In the genomic region with DNA sequence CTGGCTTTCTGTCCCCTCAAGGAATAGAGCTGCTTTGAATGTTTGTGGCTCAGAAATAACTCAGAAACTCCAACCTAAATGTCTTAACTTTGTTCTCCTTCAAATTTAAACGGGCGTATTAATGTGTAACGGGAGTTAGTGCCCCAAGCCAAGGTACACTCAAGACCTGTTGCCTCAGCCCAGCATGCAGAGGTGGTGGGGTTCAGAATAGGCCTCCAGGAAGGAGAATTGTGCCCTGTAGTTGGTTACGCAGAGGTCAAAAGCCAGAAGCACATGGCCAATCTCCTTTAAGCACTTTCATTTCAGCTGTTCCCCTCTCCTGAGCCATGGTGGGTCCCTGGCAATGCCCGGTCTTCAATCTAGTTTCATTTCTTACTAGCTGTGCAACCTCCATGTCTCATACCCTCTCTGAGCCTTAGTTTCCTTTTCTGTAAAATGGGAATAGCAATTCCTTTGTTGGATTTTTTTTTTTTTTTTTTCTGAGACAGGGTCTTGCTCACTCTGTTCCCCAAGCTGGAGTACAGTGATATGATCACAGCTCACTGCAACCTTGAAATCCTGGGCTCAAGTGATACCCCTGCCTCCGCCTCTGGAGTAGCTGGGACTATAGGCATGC, we compare ENCODE assay signal across 2 cellular contexts.
TF ChIP-seq lines count a peak whose summit lies in the region.

No MANE protein-coding gene starts in this region.

TF ChIP-seq in GM12878, 131 proteins besides CTCF, POLR2A, EP300 and RAD21:
- TF ChIP-seq NR2C1 (IDR thresholded peaks at IDR 0.05) (0 out of 2 replicates have a peak, but pooled peaks have one; percentile 9), ZNF384 (IDR thresholded peaks at IDR 0.05; ENCODE audit: borderline replicate concordance, low read depth, low read length) (no peak)

TF ChIP-seq in liver, 16 proteins besides CTCF, POLR2A, EP300 and RAD21:
- TF ChIP-seq HNF4A (conservative IDR thresholded peaks at IDR 0.05) = peak; percentile 19 to 30
- TF ChIP-seq GABPA (IDR thresholded peaks at IDR 0.05 in 1 of 2, conservative IDR thresholded peaks at IDR 0.05 in 1 of 2) = no peak
- peak; percentile 15 to 23 for TF ChIP-seq RXRA (IDR thresholded peaks at IDR 0.05)
